ENCODE assay signal across 1 cellular context in the genomic region with DNA sequence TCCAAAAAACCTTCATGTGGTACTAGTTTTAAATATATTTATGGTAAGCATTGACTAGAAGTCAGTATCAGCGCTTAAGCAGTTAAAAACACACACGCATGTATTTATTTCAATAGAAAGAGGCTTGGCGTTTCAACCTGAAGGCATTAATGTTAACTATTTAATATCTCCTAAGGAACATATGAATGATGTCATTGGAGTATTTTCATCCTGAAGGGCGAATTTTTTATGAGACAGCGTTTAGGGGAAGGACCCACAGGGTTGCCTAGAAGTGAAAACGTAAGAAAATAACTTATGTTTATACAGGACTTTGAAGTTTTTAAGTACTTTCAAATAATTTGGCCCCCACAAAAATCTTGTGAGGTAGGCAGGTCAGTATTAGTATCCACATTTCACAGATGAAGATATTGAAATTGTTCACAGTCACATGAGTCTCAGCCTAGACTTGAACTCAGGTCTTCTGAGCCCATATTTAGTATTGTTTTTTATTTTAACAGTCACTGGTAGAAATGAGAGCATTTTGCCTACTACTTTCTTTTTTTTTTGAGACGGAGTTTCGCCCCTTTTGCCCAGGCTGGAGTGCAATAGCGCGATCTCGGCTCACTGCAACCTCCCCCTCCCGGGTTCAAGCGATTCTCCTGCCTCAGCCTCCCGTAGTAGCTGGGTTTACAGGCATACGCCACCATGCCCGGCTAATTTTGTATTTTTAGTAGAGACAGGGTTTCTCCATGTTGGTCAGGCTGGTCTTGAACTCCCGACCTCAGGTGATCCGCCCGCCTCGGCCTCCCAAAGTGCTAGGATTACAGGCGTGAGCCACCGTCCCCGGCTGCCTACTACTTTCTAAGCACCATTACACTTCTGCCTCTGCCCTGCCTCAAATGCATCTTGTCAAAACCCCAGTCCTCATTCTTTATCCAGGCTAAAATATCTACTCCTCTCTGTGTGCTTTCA.
TF ChIP-seq lines count a peak whose summit lies in the region.

No MANE protein-coding gene starts in this region.

TF ChIP-seq in endothelial cell of umbilical vein, 7 proteins besides CTCF, POLR2A, EP300 and RAD21:
- TF ChIP-seq JUN (IDR thresholded peaks at IDR 0.05; ENCODE audit: borderline replicate concordance, insufficient read depth, insufficient read length, low read depth) (no peak), MYC (IDR thresholded peaks at IDR 0.05; ENCODE audit: low read depth, low read length) (no peak), FOS (IDR thresholded peaks at IDR 0.05; ENCODE audit: borderline replicate concordance, insufficient read depth, low read length) (no peak), POLR2AphosphoS5 (IDR thresholded peaks at IDR 0.05; ENCODE audit: insufficient read depth, low read depth, low read length) (no peak), GATA2 (IDR thresholded peaks at IDR 0.05; ENCODE audit: insufficient read depth, insufficient read length, low read depth, low read length) (no peak), EZH2 (IDR thresholded peaks at IDR 0.05; ENCODE audit: borderline replicate concordance, low read depth, low read length, severe bottlenecking) (no peak)
- TF ChIP-seq, protein P1, sequence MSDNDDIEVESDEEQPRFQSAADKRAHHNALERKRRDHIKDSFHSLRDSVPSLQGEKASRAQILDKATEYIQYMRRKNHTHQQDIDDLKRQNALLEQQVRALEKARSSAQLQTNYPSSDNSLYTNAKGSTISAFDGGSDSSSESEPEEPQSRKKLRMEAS (IDR thresholded peaks at IDR 0.05; ENCODE audit: insufficient read depth, insufficient read length), result no peak
